Comparison of ENCODE assay signal across 9 cellular contexts in the genomic region with DNA sequence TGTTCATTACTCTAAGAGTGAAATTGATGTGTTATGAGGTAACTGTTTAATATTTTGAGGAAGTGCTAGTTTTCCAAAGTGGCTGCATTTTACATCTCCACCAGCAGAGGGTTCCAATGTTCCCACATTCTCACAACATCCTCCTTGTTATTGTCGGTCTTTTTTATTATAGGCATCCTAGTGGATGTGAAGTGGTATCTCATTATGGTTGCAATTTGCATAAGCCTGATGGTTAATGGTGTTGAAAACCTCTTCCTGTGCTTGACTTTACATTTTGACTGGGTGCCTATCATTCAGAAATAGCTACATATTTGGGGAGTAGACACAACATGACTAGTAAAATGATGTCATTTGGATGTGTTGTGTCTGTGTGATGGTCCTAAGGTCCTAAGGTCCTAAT.
DNase-seq lines count a peak whose midpoint lies in the region; ATAC-seq and TF ChIP-seq lines count a peak whose summit lies in the region.
"Had no signal": no experiment of that assay in that cellular context is flagged by ENCODE, and none has a peak within 500 bp of the region (broad histone marks: within the 10 kb centered on the region; RNA-seq: fewer than 3 reads in every experiment).

No MANE protein-coding gene starts in this region.

- H3K27me3 Mint-ChIP-seq in activated CD4-positive, alpha-beta T cell treated with anti-CD3 and anti-CD28 coated beads, Interleukin-2, amount 10 ng/mL, durations not matched to agents 7 days and 5 days: no peaks in the 10 kb centered on the region

- no peaks in the 10 kb centered on the region for H3K27me3 ChIP-seq in Panc1 (ENCODE audit: control insufficient read depth, insufficient read depth, low read length)
- H3K27me3 ChIP-seq in testis: no peaks in the 10 kb centered on the region
- H3K27me3 ChIP-seq: BLaER1 had no signal

- no peaks in the 10 kb centered on the region for H3K36me3 Mint-ChIP-seq in activated CD4-positive, alpha-beta T cell treated with anti-CD3 and anti-CD28 coated beads, Interleukin-2, amount 10 ng/mL, durations not matched to agents 7 days and 5 days (ENCODE audit: low read depth)

- H3K9me3 ChIP-seq in Panc1 (ENCODE audit: control insufficient read depth, insufficient read depth, low read depth, low read length) (no peaks in the 10 kb centered on the region), testis (no peaks in the 10 kb centered on the region)
- H3K9me3 ChIP-seq: BLaER1 had no signal

- no peak overlapping the region for H3K27ac ChIP-seq in Panc1 (ENCODE audit: low read length)
- no peak overlapping the region for H3K27ac ChIP-seq in testis
- H3K27ac ChIP-seq: BLaER1 had no signal

- CTCF ChIA-PET in Panc1 (lab: Charles Lee): interaction anchor here (0.6 kb wide), 1 partner anchor 568 kb away, joined by 3 read pairs; no protein-coding TSS in a partner anchor
- CTCF ChIA-PET in activated CD4-positive, alpha-beta T cell treated with anti-CD3 and anti-CD28 coated beads, Interleukin-2, amount 10 ng/mL, durations not matched to agents 7 days and 5 days (lab: Charles Lee): no interaction called here

- no peak for TF ChIP-seq POLR2A in testis (IDR thresholded peaks at IDR 0.05)

- no peak overlapping the region for H3K27ac Mint-ChIP-seq in activated CD4-positive, alpha-beta T cell treated with anti-CD3 and anti-CD28 coated beads, Interleukin-2, amount 10 ng/mL, durations not matched to agents 7 days and 5 days

- H3K4me3 ChIP-seq in Panc1 (ENCODE audit: low read depth in 2 of 2, low read length in 2 of 2) (no peak overlapping the region), fibroblast of mammary gland (ENCODE audit: control insufficient read depth, low read depth, low read length) (no peak overlapping the region), testis (no peak overlapping the region)
- H3K4me3 ChIP-seq: BLaER1 had no signal

- DNase-seq in NCI-H146 treated with DMSO at 0.1 percent for 48 hours (lab: John Stamatoyannopoulos, UW; ENCODE audit: unreplicated experiment) (peak; percentile 5), NCI-H146 (lab: John Stamatoyannopoulos, UW) (no peak), HS-5 (ENCODE audit: low read depth) (peak; percentile 42), Panc1 (ENCODE audit: low read depth, low spot score) (no peak), fibroblast of mammary gland (ENCODE audit: low read depth) (peak; percentile 42), testis (peak; percentile 44)
- no peak for DNase-seq in activated CD4-positive, alpha-beta T cell treated with anti-CD3 and anti-CD28 coated beads, Interleukin-2, amount 10 ng/mL, durations not matched to agents 7 days and 5 days

- H3K36me3 ChIP-seq in Panc1 (ENCODE audit: control insufficient read depth, insufficient read depth, low read length) (no peaks in the 10 kb centered on the region), testis (ENCODE audit: low read depth, missing control alignments) (no peaks in the 10 kb centered on the region)
- H3K36me3 ChIP-seq: BLaER1 had no signal

- TF ChIP-seq CTCF in Panc1 (IDR thresholded peaks at IDR 0.05): peak; percentile 72; the same call in 1 of the 2 replicates
- peak; percentile 75 for TF ChIP-seq CTCF in fibroblast of mammary gland (conservative IDR thresholded peaks at IDR 0.05; ENCODE audit: control insufficient read depth, insufficient read depth, low read depth, low read length)
- peak; percentile 39 to 64 (median 47) for TF ChIP-seq CTCF in testis (IDR thresholded peaks at IDR 0.05)

- ATAC-seq in GM21529 (IDR thresholded peaks at IDR 0.05; ENCODE audit: unreplicated experiment) (peak; percentile 84), Panc1 (no peak)

- H3K9me3 Mint-ChIP-seq in activated CD4-positive, alpha-beta T cell treated with anti-CD3 and anti-CD28 coated beads, Interleukin-2, amount 10 ng/mL, durations not matched to agents 7 days and 5 days: no peaks in the 10 kb centered on the region

- POLR2A ChIA-PET in Panc1 (lab: Charles Lee): interaction anchor here (0.7 kb wide), 1 partner anchor 608 kb away, joined by 3 read pairs; no protein-coding TSS in a partner anchor
- POLR2A ChIA-PET in activated CD4-positive, alpha-beta T cell treated with anti-CD3 and anti-CD28 coated beads, Interleukin-2, amount 10 ng/mL, durations not matched to agents 7 days and 5 days (lab: Charles Lee): no interaction called here

- 23 to 33% methylated on average over 1 of the region's 1 CpG for WGBS in testis, 2 donors

- no peak overlapping the region for H3K4me3 Mint-ChIP-seq in activated CD4-positive, alpha-beta T cell treated with anti-CD3 and anti-CD28 coated beads, Interleukin-2, amount 10 ng/mL, durations not matched to agents 7 days and 5 days

- H3K4me1 Mint-ChIP-seq in activated CD4-positive, alpha-beta T cell treated with anti-CD3 and anti-CD28 coated beads, Interleukin-2, amount 10 ng/mL, durations not matched to agents 7 days and 5 days: no peaks in the 10 kb centered on the region

- H3K4me1 ChIP-seq in Panc1 (ENCODE audit: control insufficient read depth, insufficient read depth, low read length) (no peaks in the 10 kb centered on the region), testis (no peaks in the 10 kb centered on the region)
- H3K4me1 ChIP-seq: BLaER1 had no signal

- BruUV-seq in Panc1 (replicated peaks; lab: Mats Ljungman, UMichigan): no TSS peak

- in situ Hi-C loops in Panc1 (cut with HindIII; ENCODE audit: low pct_unique_long_range_greater_than_20kb, low sequenced_read_pairs): no loop called here

- intact Hi-C loops in Panc1 (cut with micrococcal nuclease; ENCODE audit: unreplicated experiment): no loop called here
- intact Hi-C loops in testis (cut with DNase I; ENCODE audit: low total_unique reads): no loop called here

Comparison
In these comparisons a context has a peak if more than half of its experiments do, and no peak if none do; other contexts are left out.
1. DNase-seq: peak in NCI-H146 treated with DMSO at 0.1 percent for 48 hours (single experiment), HS-5 (single experiment), fibroblast of mammary gland (single experiment) and testis (single experiment); none in NCI-H146 (single experiment), Panc1 (single experiment) and activated CD4-positive, alpha-beta T cell treated with anti-CD3 and anti-CD28 coated beads, Interleukin-2, amount 10 ng/mL, durations not matched to agents 7 days and 5 days (single experiment).
2. Peak in every context shown above with its lines, with median percentiles within 50 percentile points of each other: CTCF ChIP-seq.